In the genomic region with DNA sequence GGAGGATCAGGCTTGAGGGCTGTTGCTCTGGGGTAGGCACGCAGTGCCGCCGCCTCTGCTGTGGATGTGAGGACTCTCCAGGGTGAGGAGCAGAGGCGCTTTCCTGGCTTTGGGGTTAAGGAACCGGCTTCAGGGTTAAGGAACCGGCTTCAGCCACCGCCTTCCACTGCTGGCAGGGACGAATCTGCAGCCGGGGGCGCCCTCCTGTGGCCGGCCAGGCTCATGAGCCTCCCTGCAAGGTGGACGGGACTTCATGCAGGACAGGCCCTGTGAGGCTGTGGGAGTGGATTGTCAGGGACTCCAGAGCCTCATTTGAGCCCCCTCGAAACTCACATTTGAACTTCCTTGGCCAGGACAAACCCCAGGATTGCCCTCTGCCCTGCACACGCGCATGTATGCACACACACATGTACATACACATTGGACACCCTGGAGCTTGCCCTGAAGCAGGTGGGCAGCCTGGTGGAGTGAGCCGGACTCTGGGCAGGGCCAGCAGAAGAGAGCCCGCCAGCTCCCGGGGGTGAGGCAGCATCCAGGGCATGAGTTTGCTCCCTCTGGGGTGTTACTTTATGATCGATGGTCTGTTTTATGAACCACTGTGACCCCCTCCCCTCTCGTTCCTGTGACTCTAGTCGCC, we compare ENCODE assay signal across 8 cellular contexts.
A peak's percentile ranks its signal among the peaks of the same experiment; 100 is the strongest.
DNase-seq lines count a peak whose midpoint lies in the region; ATAC-seq, FAIRE-seq and TF ChIP-seq lines count a peak whose summit lies in the region.

No MANE protein-coding gene starts in this region.

- ATAC-seq in HG03097 (IDR thresholded peaks at IDR 0.05; ENCODE audit: low FRiP score, unreplicated experiment) (peak; percentile 43), HG02678 (IDR thresholded peaks at IDR 0.05; ENCODE audit: unreplicated experiment) (no peak)
- ATAC-seq in stimulated activated naive CD8-positive, alpha-beta T cell treated with anti-CD3 and anti-CD28 coated beads, Interleukin-15, amount 100 ng/mL, for 72 hours, result peak; percentile 69

- no peaks in the 10 kb centered on the region for H3K9me3 Mint-ChIP-seq in stimulated activated naive CD8-positive, alpha-beta T cell treated with anti-CD3 and anti-CD28 coated beads, Interleukin-15, amount 100 ng/mL, for 72 hours

- H3K4me3 Mint-ChIP-seq in stimulated activated naive CD8-positive, alpha-beta T cell treated with anti-CD3 and anti-CD28 coated beads, Interleukin-15, amount 100 ng/mL, for 72 hours, result no peak overlapping the region

- peak; percentile 80 for TF ChIP-seq CTCF in bronchial epithelial cell (IDR thresholded peaks at IDR 0.05; ENCODE audit: insufficient read depth, low read length, severe bottlenecking)

- no peaks in the 10 kb centered on the region for H3K4me1 Mint-ChIP-seq in stimulated activated naive CD8-positive, alpha-beta T cell treated with anti-CD3 and anti-CD28 coated beads, Interleukin-15, amount 100 ng/mL, for 72 hours

- H3K27me3 ChIP-seq in bronchial epithelial cell (ENCODE audit: control insufficient read depth, insufficient read depth, low read length), result no peaks in the 10 kb centered on the region

- H3K27ac Mint-ChIP-seq in stimulated activated naive CD8-positive, alpha-beta T cell treated with anti-CD3 and anti-CD28 coated beads, Interleukin-15, amount 100 ng/mL, for 72 hours, result peak overlapping the region in 1 of 2 donors; percentile 86

- H3K4me3 ChIP-seq in bronchial epithelial cell (ENCODE audit: low read depth, low read length), result no peak overlapping the region

- H3K36me3 ChIP-seq in bronchial epithelial cell (ENCODE audit: control insufficient read depth, insufficient read depth, low read length), result no peaks in the 10 kb centered on the region

- DNase-seq in AG08395 (ENCODE audit: low spot score) (peak; percentile 85), GM04504 (ENCODE audit: low read depth) (peak; percentile 35), NOMO-1 (lab: John Stamatoyannopoulos, UW; ENCODE audit: unreplicated experiment in 2 of 2) (peak; percentile 74 to 86), bronchial epithelial cell (ENCODE audit: low read depth) (peak; percentile 25), kidney tubule cell (ENCODE audit: low spot score) (peak; percentile 70)
- peak; percentile 44 to 45 for DNase-seq in stimulated activated naive CD8-positive, alpha-beta T cell treated with anti-CD3 and anti-CD28 coated beads, Interleukin-15, amount 100 ng/mL, for 72 hours

- FAIRE-seq in bronchial epithelial cell (lab: Jason Lieb, UNC), result no peak

- H3K27me3 Mint-ChIP-seq in stimulated activated naive CD8-positive, alpha-beta T cell treated with anti-CD3 and anti-CD28 coated beads, Interleukin-15, amount 100 ng/mL, for 72 hours, result peaks cover 55% of the 10 kb centered on the region

Comparison
In these comparisons a context has a peak if more than half of its experiments do, and no peak if none do; other contexts are left out.
1. DNase-seq: peak in every context shown above with its lines; median percentile 85 in AG08395; 80 in NOMO-1; 70 in kidney tubule cell; 44 in stimulated activated naive CD8-positive, alpha-beta T cell treated with anti-CD3 and anti-CD28 coated beads, Interleukin-15, amount 100 ng/mL, for 72 hours; 35 in GM04504; 25 in bronchial epithelial cell.